In the genomic region with DNA sequence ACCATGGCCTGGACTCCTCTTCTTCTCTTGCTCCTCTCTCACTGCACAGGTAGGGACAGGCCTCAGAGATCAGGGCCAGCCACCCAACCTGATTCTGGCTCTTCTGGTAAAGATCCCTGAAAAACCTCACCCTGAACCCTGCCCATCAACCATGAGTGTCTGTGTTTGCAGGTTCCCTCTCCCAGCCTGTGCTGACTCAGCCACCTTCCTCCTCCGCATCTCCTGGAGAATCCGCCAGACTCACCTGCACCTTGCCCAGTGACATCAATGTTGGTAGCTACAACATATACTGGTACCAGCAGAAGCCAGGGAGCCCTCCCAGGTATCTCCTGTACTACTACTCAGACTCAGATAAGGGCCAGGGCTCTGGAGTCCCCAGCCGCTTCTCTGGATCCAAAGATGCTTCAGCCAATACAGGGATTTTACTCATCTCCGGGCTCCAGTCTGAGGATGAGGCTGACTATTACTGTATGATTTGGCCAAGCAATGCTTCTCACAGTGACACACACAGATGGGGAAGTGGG, we compare ENCODE assay signal across 15 cellular contexts.
DNase-seq lines count a peak whose midpoint lies in the region; ATAC-seq, FAIRE-seq and TF ChIP-seq lines count a peak whose summit lies in the region.
"Had no signal": no experiment of that assay in that cellular context is flagged by ENCODE, and none has a peak within 500 bp of the region (broad histone marks: within the 10 kb centered on the region; RNA-seq: fewer than 3 reads in every experiment).

No MANE protein-coding gene starts in this region.

- H3K27ac ChIP-seq in BLaER1 (no peak overlapping the region), OCI-LY3 (ENCODE audit: low read length) (peak overlapping the region; percentile 6; the same call in 1 of the 2 replicates), K562 (ENCODE audit: extremely low read depth, low read depth, low read length) (no peak overlapping the region), heart right ventricle (no peak overlapping the region)
- H3K27ac ChIP-seq: HL-60 had no signal

- H3K27me3 Mint-ChIP-seq in stimulated activated naive B cell treated with anti-CD40 and anti-IgM and Interleukin-4, amounts not matched to agents 10 μg/mL and 1 μg/mL and 100 μg/mL, for 72 hours: no peaks in the 10 kb centered on the region

- no peak overlapping the region for H2AFZ ChIP-seq in OCI-LY3 (ENCODE audit: low read depth, low read length)
- H2AFZ ChIP-seq in K562 (ENCODE audit: low read depth, low read length): no peak overlapping the region

- no peak for TF ChIP-seq CTCF in OCI-LY3 (IDR thresholded peaks at IDR 0.05; ENCODE audit: low read depth, low read length)
- no peak for TF ChIP-seq CTCF in K562 (IDR thresholded peaks at IDR 0.05 in 2 of 3, conservative IDR thresholded peaks at IDR 0.05 in 1 of 3; ENCODE audit: insufficient read depth in 2 of 3, low read depth in 1 of 3, low read length in 3 of 3)
- TF ChIP-seq CTCF in heart right ventricle (IDR thresholded peaks at IDR 0.05): no peak

- peaks cover 80% of the 10 kb centered on the region for H3K4me1 ChIP-seq in BLaER1
- H3K4me1 ChIP-seq in OCI-LY3 (ENCODE audit: low read length): peaks cover 63% of the 10 kb centered on the region
- H3K4me1 ChIP-seq in K562 (replicated peaks in 1 of 2; ENCODE audit: control insufficient read depth in 2 of 2, insufficient read depth in 2 of 2, low read length in 2 of 2): no peaks in the 10 kb centered on the region
- peaks cover 0 to 6% (median 0%) of the 10 kb centered on the region in 9 donors for H3K4me1 ChIP-seq in heart right ventricle
- H3K4me1 ChIP-seq: Caco-2, HAP-1 had no signal

- intact Hi-C loops in K562 (cut with micrococcal nuclease) (loop anchor here (10.0 kb wide), 1 partner anchor 393 kb away; no protein-coding TSS in a partner anchor), heart right ventricle (cut with DNase I) (no loop called here)

- no peak for TF ChIP-seq POLR2A in K562 (conservative IDR thresholded peaks at IDR 0.05)

- FAIRE-seq in K562 (lab: Jason Lieb, UNC): no peak
- FAIRE-seq: H1 had no signal

- no peak for TF ChIP-seq EP300 in K562 (IDR thresholded peaks at IDR 0.05; ENCODE audit: low read length)

- no peak overlapping the region for H3K27ac Mint-ChIP-seq in stimulated activated naive B cell treated with anti-CD40 and anti-IgM and Interleukin-4, amounts not matched to agents 10 μg/mL and 1 μg/mL and 100 μg/mL, for 72 hours
- H3K27ac Mint-ChIP-seq: CD8-positive, alpha-beta memory T cell had no signal

- H3K9ac ChIP-seq in BLaER1 (no peak overlapping the region), OCI-LY3 (ENCODE audit: low read length) (no peak overlapping the region), K562 (ENCODE audit: insufficient read depth in 1 of 2, low read depth in 2 of 2, low read length in 2 of 2) (no peak overlapping the region)

- H3K4me2 ChIP-seq in BLaER1 (peak overlapping the region; percentile 38), OCI-LY3 (ENCODE audit: low read length) (peak overlapping the region; percentile 20), K562 (ENCODE audit: insufficient read depth, low read length) (no peak overlapping the region)

- no TSS peak for BruUV-seq in K562 (replicated peaks; lab: Mats Ljungman, UMichigan)

- CTCF ChIA-PET in K562 (lab: Yijun Ruan, JAX; ENCODE audit: low intra/inter-chr PET ratio): interaction anchor here (0.6 kb wide), 1 partner anchor 283 kb away, joined by 3 read pairs; no protein-coding TSS in a partner anchor

- no peak for DNase-seq in K562 (ENCODE audit: extremely low read depth in 1 of 4, low spot score in 3 of 4)
- DNase-seq in stimulated activated naive B cell treated with anti-CD40 and anti-IgM and Interleukin-4, amounts not matched to agents 10 μg/mL and 1 μg/mL and 100 μg/mL, for 72 hours: no peak
- no peak for DNase-seq in heart right ventricle
- DNase-seq: ACHN; Caco-2; CD8-positive, alpha-beta memory T cell; DND-41; GF-D8 had no signal

- no peaks in the 10 kb centered on the region for H4K20me1 ChIP-seq in BLaER1
- H4K20me1 ChIP-seq in OCI-LY3 (ENCODE audit: insufficient read depth, low read length): no peaks in the 10 kb centered on the region
- peaks cover 35% of the 10 kb centered on the region for H4K20me1 ChIP-seq in K562 (replicated peaks; ENCODE audit: control insufficient read depth, insufficient read depth, low read length)

- no peak for TF ChIP-seq RAD21 in K562 (CRISPR knock-in tag; conservative IDR thresholded peaks at IDR 0.05 in 1 of 2, IDR thresholded peaks at IDR 0.05 in 1 of 2)

- H3K9me3 ChIP-seq in BLaER1 (no peaks in the 10 kb centered on the region), OCI-LY3 (ENCODE audit: insufficient read depth, low read length) (no peaks in the 10 kb centered on the region), K562 (replicated peaks; ENCODE audit: control insufficient read depth, insufficient read depth, low read depth, low read length) (no peaks in the 10 kb centered on the region), heart right ventricle (no peaks in the 10 kb centered on the region)
- H3K9me3 ChIP-seq: Caco-2, HAP-1 had no signal

- H3K4me1 Mint-ChIP-seq in stimulated activated naive B cell treated with anti-CD40 and anti-IgM and Interleukin-4, amounts not matched to agents 10 μg/mL and 1 μg/mL and 100 μg/mL, for 72 hours: peaks cover 62 to 84% of the 10 kb centered on the region in 2 donors
- H3K4me1 Mint-ChIP-seq: CD8-positive, alpha-beta memory T cell had no signal

- in situ Hi-C loops in K562 (cut with MboI): no loop called here

- H3K4me3 Mint-ChIP-seq in stimulated activated naive B cell treated with anti-CD40 and anti-IgM and Interleukin-4, amounts not matched to agents 10 μg/mL and 1 μg/mL and 100 μg/mL, for 72 hours: no peak overlapping the region
- H3K4me3 Mint-ChIP-seq: CD8-positive, alpha-beta memory T cell had no signal

- ATAC-seq in K562 (no peak), GM19035 (IDR thresholded peaks at IDR 0.05; ENCODE audit: unreplicated experiment) (no peak), HG02623 (IDR thresholded peaks at IDR 0.05; ENCODE audit: unreplicated experiment) (no peak), heart right ventricle (no peak)
- peak; percentile 33 to 34 for ATAC-seq in stimulated activated naive B cell treated with anti-CD40 and anti-IgM and Interleukin-4, amounts not matched to agents 10 μg/mL and 1 μg/mL and 100 μg/mL, for 72 hours (replicated peaks)

- peaks cover 5% of the 10 kb centered on the region for H3K9me1 ChIP-seq in K562 (ENCODE audit: control insufficient read depth, insufficient read depth, low read length)

- H3K79me2 ChIP-seq in OCI-LY3 (ENCODE audit: low read length): no peaks in the 10 kb centered on the region
- no peaks in the 10 kb centered on the region for H3K79me2 ChIP-seq in K562 (ENCODE audit: control insufficient read depth, insufficient read depth, low read length)

- H3K36me3 Mint-ChIP-seq in stimulated activated naive B cell treated with anti-CD40 and anti-IgM and Interleukin-4, amounts not matched to agents 10 μg/mL and 1 μg/mL and 100 μg/mL, for 72 hours: no peaks in the 10 kb centered on the region
- H3K36me3 Mint-ChIP-seq: CD8-positive, alpha-beta memory T cell had no signal

- no peaks in the 10 kb centered on the region for H3K36me3 ChIP-seq in BLaER1
- H3K36me3 ChIP-seq in OCI-LY3 (replicated peaks; ENCODE audit: low read depth, low read length): no peaks in the 10 kb centered on the region
- no peaks in the 10 kb centered on the region for H3K36me3 ChIP-seq in K562 (ENCODE audit: control insufficient read depth, insufficient read depth, low read length)
- no peaks in the 10 kb centered on the region for H3K36me3 ChIP-seq in heart right ventricle
- H3K36me3 ChIP-seq: HAP-1 had no signal

- under 1% methylated on average over 4 of the region's 4 CpGs for WGBS in K562 (ENCODE audit: insufficient coverage, low coverage, missing lambda C conversion rate)
- 86 to 88% methylated on average over 4 of the region's 4 CpGs for WGBS in heart right ventricle, 2 donors

- POLR2A ChIA-PET in K562 (lab: Yijun Ruan, JAX): interaction anchor here (0.7 to 1.5 kb wide), 3 partner anchors 12 to 61 kb away, joined by 3 to 4 read pairs (median 3); no protein-coding TSS in a partner anchor

- H3K27me3 ChIP-seq in BLaER1: no peaks in the 10 kb centered on the region
- H3K27me3 ChIP-seq in OCI-LY3 (ENCODE audit: low read depth, low read length): no peaks in the 10 kb centered on the region
- H3K27me3 ChIP-seq in K562 (ENCODE audit: control insufficient read depth in 2 of 2, insufficient read depth in 2 of 2, low read length in 2 of 2): peaks cover 26 to 52% of the 10 kb centered on the region in 2 experiments
- peaks cover 6 to 66% (median 20%) of the 10 kb centered on the region in 7 donors for H3K27me3 ChIP-seq in heart right ventricle

- H3K4me3 ChIP-seq in BLaER1 (no peak overlapping the region), OCI-LY3 (ENCODE audit: low read length) (no peak overlapping the region), K562 (no peak overlapping the region), heart right ventricle (no peak overlapping the region)
- H3K4me3 ChIP-seq: HAP-1 had no signal

- H3K9me3 Mint-ChIP-seq in stimulated activated naive B cell treated with anti-CD40 and anti-IgM and Interleukin-4, amounts not matched to agents 10 μg/mL and 1 μg/mL and 100 μg/mL, for 72 hours: no peaks in the 10 kb centered on the region
- H3K9me3 Mint-ChIP-seq: CD8-positive, alpha-beta memory T cell had no signal

TF ChIP-seq in K562, 482 proteins besides CTCF, POLR2A, EP300 and RAD21 (continues in another document):
- TF ChIP-seq ATF2 (CRISPR knock-in tag; IDR thresholded peaks at IDR 0.05) (0 out of 2 replicates have a peak, but pooled peaks have one; percentile 4), MTF1 (CRISPR knock-in tag; IDR thresholded peaks at IDR 0.05; ENCODE audit: borderline replicate concordance) (no peak), ZNF316 (IDR thresholded peaks at IDR 0.05) (peak; percentile 44), MAFG (tag; conservative IDR thresholded peaks at IDR 0.05) (peak; percentile 22; the same call in 1 of the 2 replicates), PRMT5 (CRISPR knock-in tag; IDR thresholded peaks at IDR 0.05) (0 out of 2 replicates have a peak, but pooled peaks have one; percentile 38), ZC3H4 (CRISPR knock-in tag; IDR thresholded peaks at IDR 0.05; ENCODE audit: borderline replicate concordance) (0 out of 2 replicates have a peak, but pooled peaks have one; percentile 9)

Comparison
In these comparisons a context has a peak if more than half of its experiments do, and no peak if none do; other contexts are left out.
1. ATAC-seq: peak in stimulated activated naive B cell treated with anti-CD40 and anti-IgM and Interleukin-4, amounts not matched to agents 10 μg/mL and 1 μg/mL and 100 μg/mL, for 72 hours (2 of 2); none in K562 (single experiment), GM19035 (single experiment), HG02623 (single experiment) and heart right ventricle (0 of 8).